In the genomic region with DNA sequence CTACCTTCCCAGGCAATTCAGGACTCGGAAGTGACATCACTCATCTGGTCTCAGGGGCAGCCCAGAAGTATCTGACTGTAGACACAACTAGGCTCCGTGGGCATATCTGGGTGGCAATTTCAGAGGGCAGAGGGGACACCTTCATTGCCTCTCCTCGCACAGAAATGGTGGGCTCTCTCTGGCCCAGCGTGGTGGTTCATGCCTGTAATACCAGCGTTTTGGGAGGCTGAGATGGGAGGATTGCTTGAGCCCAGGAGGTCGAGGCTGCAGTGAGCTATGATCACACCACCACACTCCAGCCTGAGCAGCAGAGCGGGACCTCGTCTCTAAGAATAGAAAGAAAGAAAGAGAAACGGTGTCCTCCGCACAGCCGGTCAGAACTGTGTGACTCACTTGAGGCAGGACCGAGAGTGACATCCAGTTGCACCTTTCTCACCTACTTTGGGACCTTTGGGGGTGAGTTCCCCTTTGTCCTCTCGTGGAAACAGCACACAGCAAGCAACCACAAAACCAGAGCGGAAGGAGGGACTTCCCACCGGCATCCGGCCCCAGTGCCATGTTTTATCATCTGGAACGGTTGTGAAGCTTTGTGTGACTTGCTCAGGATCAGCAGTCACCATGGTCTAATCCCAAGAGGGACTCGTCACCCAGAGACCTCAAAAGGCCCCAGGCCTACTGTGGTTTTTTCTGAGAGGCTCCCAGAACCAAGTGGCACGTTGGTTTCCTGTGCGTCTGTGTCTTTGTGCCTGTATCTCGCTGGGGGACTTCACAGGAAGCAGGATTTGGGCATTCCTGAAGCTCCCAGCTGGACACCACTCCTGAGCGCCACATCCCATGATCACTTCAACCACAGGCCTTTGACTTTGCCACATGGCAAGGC, we compare ENCODE assay signal across 8 cellular contexts. TPM values are rescaled to one million over a fixed set of nuclear protein-coding genes. Genes with fewer than 3 reads are reported as not detected.
DNase-seq lines count a peak whose midpoint lies in the region; ATAC-seq and TF ChIP-seq lines count a peak whose summit lies in the region.

No MANE protein-coding gene starts in this region.

- peak; percentile 85 for ATAC-seq in GM21717 (IDR thresholded peaks at IDR 0.05; ENCODE audit: unreplicated experiment)
- ATAC-seq in stimulated activated naive CD8-positive, alpha-beta T cell treated with anti-CD3 and anti-CD28 coated beads, Interleukin-15, Interleukin-2, amounts not matched to agents 100 U/mL and 50 U/mL, for 24 hours = peak; percentile 96

- H2AK5ac ChIP-seq in mesendoderm (ENCODE audit: low read length) = no peak overlapping the region

- H3K9me3 ChIP-seq in KOPT-K1 (ENCODE audit: insufficient read depth, low read length, poor library complexity, severe bottlenecking) (no peaks in the 10 kb centered on the region), ovary (no peaks in the 10 kb centered on the region)

- no peak overlapping the region for H3K18ac ChIP-seq in mesendoderm (ENCODE audit: low read length)

- H3K9ac ChIP-seq in mesendoderm (ENCODE audit: low read length) = no peak overlapping the region

- H3K27me3 ChIP-seq in mesendoderm (ENCODE audit: insufficient read depth, low read length, poor library complexity) = no peaks in the 10 kb centered on the region
- no peaks in the 10 kb centered on the region for H3K27me3 ChIP-seq in ovary

- in situ Hi-C loops in GM13977 (cut with MboI; ENCODE audit: low pct_unique_long_range_greater_than_20kb, low sequenced_read_pairs, unreplicated experiment) = no loop called here

- H3K4me1 ChIP-seq in mesendoderm (ENCODE audit: control insufficient read depth, low read depth, low read length) (no peaks in the 10 kb centered on the region), ovary (ENCODE audit: insufficient read depth) (no peaks in the 10 kb centered on the region)

- H3K27ac ChIP-seq in KOPT-K1 (ENCODE audit: low read depth, low read length, poor library complexity, severe bottlenecking) (peak overlapping the region; percentile 48), mesendoderm (ENCODE audit: low read depth, low read length) (no peak overlapping the region), ovary (no peak overlapping the region)

- H3K4ac ChIP-seq in mesendoderm (ENCODE audit: low read depth, low read length) = no peak overlapping the region

- H3K4me2 ChIP-seq in mesendoderm (ENCODE audit: low read length) = no peak overlapping the region

- no peak for TF ChIP-seq EP300 in ovary (IDR thresholded peaks at IDR 0.05)

- no peak overlapping the region for H2BK5ac ChIP-seq in mesendoderm (ENCODE audit: low read length)

- no peak overlapping the region for H2BK120ac ChIP-seq in mesendoderm (ENCODE audit: low read depth, low read length)

- H3K79me2 ChIP-seq in mesendoderm (ENCODE audit: control insufficient read depth, insufficient read depth, low read length) = no peaks in the 10 kb centered on the region

- H4K5ac ChIP-seq in mesendoderm (ENCODE audit: low read length) = no peak overlapping the region

- H3K23ac ChIP-seq in mesendoderm (ENCODE audit: low read length) = no peak overlapping the region

- no peak overlapping the region for H4K8ac ChIP-seq in mesendoderm (ENCODE audit: low read depth, low read length)

- no peak overlapping the region for H2BK15ac ChIP-seq in mesendoderm (replicated peaks; ENCODE audit: low read depth)

- H3K79me1 ChIP-seq in mesendoderm (ENCODE audit: low read length) = no peaks in the 10 kb centered on the region

- no peaks in the 10 kb centered on the region for H3K36me3 ChIP-seq in KOPT-K1 (ENCODE audit: insufficient read depth, low read length)
- H3K36me3 ChIP-seq in mesendoderm (ENCODE audit: control insufficient read depth, insufficient read depth, low read length) = no peaks in the 10 kb centered on the region
- no peaks in the 10 kb centered on the region for H3K36me3 ChIP-seq in ovary

- DNase-seq in GM13977 (ENCODE audit: low spot score) (peak; percentile 87), mesendoderm (no peak), NCI-H2081 (lab: John Stamatoyannopoulos, UW) (no peak), ovary (no peak)
- peak; percentile 72 for DNase-seq in activated effector memory CD4-positive, alpha-beta T cell treated with anti-CD3 and anti-CD28 coated beads, Interleukin-2, amount 50 U/mL, for 16 hours
- peak; percentile 77 for DNase-seq in stimulated activated naive CD8-positive, alpha-beta T cell treated with anti-CD3 and anti-CD28 coated beads, Interleukin-15, Interleukin-2, amounts not matched to agents 100 U/mL and 50 U/mL, for 24 hours

- H3K56ac ChIP-seq in mesendoderm (ENCODE audit: low read length) = no peak overlapping the region

- TF ChIP-seq POLR2A in ovary (IDR thresholded peaks at IDR 0.05) = no peak

- no peak overlapping the region for H3K4me3 ChIP-seq in mesendoderm (ENCODE audit: low read length)
- H3K4me3 ChIP-seq in ovary = no peak overlapping the region

- no CpG with 5 or more reads among the region's 22 CpGs for WGBS in mesendoderm (ENCODE audit: extremely low coverage, insufficient coverage, low lambda C conversion rate)
- 86 to 93% (median 88%) methylated on average over 22 of the region's 22 CpGs for WGBS in ovary, 3 donors

- intact Hi-C loops in ovary (cut with DNase I) = no loop called here

- TF ChIP-seq CTCF in GM13977 (IDR thresholded peaks at IDR 0.05; ENCODE audit: extremely low read depth, insufficient read depth, missing control alignments) (no peak), ovary (IDR thresholded peaks at IDR 0.05) (no peak)

RNA-seq across cellular contexts. Expression of gene EMID1, which starts 38.4 kb away (rescaled TPM):
- polyA plus RNA-seq in mesendoderm (2013, experiment 1 of 2) = 0.74 TPM
- polyA plus RNA-seq in mesendoderm (2013, experiment 2 of 2) = 0.85 TPM
- total RNA-seq in ovary = 10 to 100 TPM in 1 of 7 donors, 1 to 10 TPM in 6; 6.7 to 10.8 (median 8.6) TPM
- 10 to 100 TPM in 1 of 2 donors, 1 to 10 TPM in 1; 2.6 to 11.2 TPM for polyA plus RNA-seq in ovary

Comparison
In these comparisons a context has a peak if more than half of its experiments do, and no peak if none do; other contexts are left out.
1. DNase-seq: peak in GM13977 (single experiment), activated effector memory CD4-positive, alpha-beta T cell treated with anti-CD3 and anti-CD28 coated beads, Interleukin-2, amount 50 U/mL, for 16 hours (single experiment) and stimulated activated naive CD8-positive, alpha-beta T cell treated with anti-CD3 and anti-CD28 coated beads, Interleukin-15, Interleukin-2, amounts not matched to agents 100 U/mL and 50 U/mL, for 24 hours (single experiment); none in mesendoderm (single experiment), NCI-H2081 (0 of 2) and ovary (0 of 5).